In the genomic region with DNA sequence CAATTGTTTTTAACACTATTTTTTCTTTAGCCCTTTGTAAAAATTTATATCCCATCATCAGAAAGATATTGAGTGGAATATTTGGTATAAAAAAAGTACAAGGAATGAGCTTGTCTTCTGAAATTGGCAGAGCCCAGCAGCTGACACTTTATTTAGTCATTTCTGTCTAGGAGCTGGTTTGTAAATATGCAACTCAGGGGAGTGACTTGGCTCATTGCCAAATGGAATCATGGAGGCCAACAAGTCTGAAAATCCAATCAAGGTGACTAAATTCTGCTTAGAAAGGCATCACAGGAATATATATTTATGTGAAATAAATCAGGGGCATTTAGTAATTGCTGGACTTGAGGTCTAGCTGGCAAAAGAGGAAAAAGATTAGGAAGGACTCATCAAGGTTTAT, we compare ENCODE assay signal across 17 cellular contexts.
DNase-seq lines count a peak whose midpoint lies in the region; ATAC-seq and TF ChIP-seq lines count a peak whose summit lies in the region.
"Had no signal": no experiment of that assay in that cellular context is flagged by ENCODE, and none has a peak within 500 bp of the region (broad histone marks: within the 10 kb centered on the region; RNA-seq: fewer than 3 reads in every experiment).

No MANE protein-coding gene starts in this region.

- H3K36me3 Mint-ChIP-seq in stimulated activated effector memory CD8-positive, alpha-beta T cell treated with anti-CD3 and anti-CD28 coated beads, Interleukin-12 subunit alpha, Interleukin-12 subunit beta, amount 100 ng/mL, for 72 hours: no peaks in the 10 kb centered on the region
- H3K36me3 Mint-ChIP-seq: activated CD4-positive, alpha-beta memory T cell treated with anti-CD3 and anti-CD28 coated beads for 36 hours had no signal

- no peak for TF ChIP-seq CTCF in HEK293 (tag by site-specific recombination; IDR thresholded peaks at IDR 0.05)
- no peak for TF ChIP-seq CTCF in epithelial cell of esophagus (IDR thresholded peaks at IDR 0.05; ENCODE audit: insufficient read depth, low read depth, low read length, missing control alignments)

- no peaks in the 10 kb centered on the region for H3K4me1 ChIP-seq in HEK293 (ENCODE audit: control insufficient read depth, insufficient read depth, low read length)

- DNase-seq in CD1c-positive myeloid dendritic cell (ENCODE audit: extremely low spot score) (peak; percentile 1), NCI-H82 (lab: John Stamatoyannopoulos, UW) (peak; percentile 84), epithelial cell of esophagus (ENCODE audit: low read depth) (peak; percentile 74), ureter (ENCODE audit: low spot score) (no peak), GM19240 (ENCODE audit: insufficient read length, low spot score) (no peak)
- DNase-seq in stimulated activated effector memory CD8-positive, alpha-beta T cell treated with anti-CD3 and anti-CD28 coated beads, Interleukin-12 subunit alpha, Interleukin-12 subunit beta, amount 100 ng/mL, for 72 hours (ENCODE audit: low spot score in 2 of 2): no peak
- DNase-seq: activated CD4-positive, alpha-beta memory T cell treated with anti-CD3 and anti-CD28 coated beads for 36 hours; DND-41; hippocampal formation; left colon; NCI-H1092 treated with DMSO at 0.1 percent for 48 hours had no signal

- no peak overlapping the region for H3K4me3 Mint-ChIP-seq in stimulated activated effector memory CD8-positive, alpha-beta T cell treated with anti-CD3 and anti-CD28 coated beads, Interleukin-12 subunit alpha, Interleukin-12 subunit beta, amount 100 ng/mL, for 72 hours
- H3K4me3 Mint-ChIP-seq: activated CD4-positive, alpha-beta memory T cell treated with anti-CD3 and anti-CD28 coated beads for 36 hours; activated T-helper 1 cell treated with anti-CD3 and anti-CD28 coated beads, Interleukin-12 subunit alpha, Interleukin-12 subunit beta, Interleukin-2, Interleukin-4 antibody, amounts not matched to agents 30 ng/mL and 10 ng/mL and 1 ng/mL, durations not matched to agents 14 hours and 24 hours and 36 hours; B cell had no signal

- H3K27ac Mint-ChIP-seq in stimulated activated effector memory CD8-positive, alpha-beta T cell treated with anti-CD3 and anti-CD28 coated beads, Interleukin-12 subunit alpha, Interleukin-12 subunit beta, amount 100 ng/mL, for 72 hours: no peak overlapping the region
- H3K27ac Mint-ChIP-seq: activated CD4-positive, alpha-beta memory T cell treated with anti-CD3 and anti-CD28 coated beads for 36 hours; activated T-helper 1 cell treated with anti-CD3 and anti-CD28 coated beads, Interleukin-12 subunit alpha, Interleukin-12 subunit beta, Interleukin-2, Interleukin-4 antibody, amounts not matched to agents 30 ng/mL and 10 ng/mL and 1 ng/mL, durations not matched to agents 14 hours and 24 hours and 36 hours; B cell had no signal

- H3K9me3 Mint-ChIP-seq in stimulated activated effector memory CD8-positive, alpha-beta T cell treated with anti-CD3 and anti-CD28 coated beads, Interleukin-12 subunit alpha, Interleukin-12 subunit beta, amount 100 ng/mL, for 72 hours: no peaks in the 10 kb centered on the region
- H3K9me3 Mint-ChIP-seq: activated CD4-positive, alpha-beta memory T cell treated with anti-CD3 and anti-CD28 coated beads for 36 hours; activated T-helper 1 cell treated with anti-CD3 and anti-CD28 coated beads, Interleukin-12 subunit alpha, Interleukin-12 subunit beta, Interleukin-2, Interleukin-4 antibody, amounts not matched to agents 30 ng/mL and 10 ng/mL and 1 ng/mL, durations not matched to agents 14 hours and 24 hours and 36 hours had no signal

- H3K4me1 Mint-ChIP-seq in stimulated activated effector memory CD8-positive, alpha-beta T cell treated with anti-CD3 and anti-CD28 coated beads, Interleukin-12 subunit alpha, Interleukin-12 subunit beta, amount 100 ng/mL, for 72 hours: no peaks in the 10 kb centered on the region
- H3K4me1 Mint-ChIP-seq: B cell had no signal

- H3K36me3 ChIP-seq in HEK293 (ENCODE audit: control insufficient read depth in 2 of 2, insufficient read depth in 1 of 2, low read length in 2 of 2): no peaks in the 10 kb centered on the region
- H3K36me3 ChIP-seq: pancreas had no signal

- no peaks in the 10 kb centered on the region for H3K9me3 ChIP-seq in HEK293 (ENCODE audit: control insufficient read depth, insufficient read depth, low read depth, low read length)
- H3K9me3 ChIP-seq: pancreas had no signal

- CTCF ChIA-PET in HEK293 (lab: Yijun Ruan, JAX): no interaction called here

- ATAC-seq in stimulated activated effector memory CD8-positive, alpha-beta T cell treated with anti-CD3 and anti-CD28 coated beads, Interleukin-12 subunit alpha, Interleukin-12 subunit beta, amount 100 ng/mL, for 72 hours: no peak
- no peak for ATAC-seq in GM18870 (IDR thresholded peaks at IDR 0.05; ENCODE audit: unreplicated experiment)
- ATAC-seq: left colon had no signal

- H3K27ac ChIP-seq in HEK293 (ENCODE audit: extremely low read depth, low read depth, low read length): no peak overlapping the region
- H3K27ac ChIP-seq: pancreas, SK-N-MC had no signal

- H3K4me3 ChIP-seq in HEK293 (ENCODE audit: low read depth, low read length): no peak overlapping the region
- no peak overlapping the region for H3K4me3 ChIP-seq in epithelial cell of esophagus (ENCODE audit: low read length)
- H3K4me3 ChIP-seq: pancreas, SK-N-MC had no signal

- POLR2A ChIA-PET in HEK293 (lab: Yijun Ruan, JAX): no interaction called here

TF ChIP-seq in HEK293, 187 proteins besides CTCF, POLR2A, EP300 and RAD21:
- TF ChIP-seq TRIM28 (IDR thresholded peaks at IDR 0.05; ENCODE audit: borderline replicate concordance, low read length) (no peak), ZNF311 (tag by site-specific recombination; IDR thresholded peaks at IDR 0.05; ENCODE audit: borderline replicate concordance) (no peak), ZFP37 (tag by site-specific recombination; IDR thresholded peaks at IDR 0.05) (no peak), ZNF350 (tag by site-specific recombination; IDR thresholded peaks at IDR 0.05) (peak; percentile 39; the same call in 1 of the 2 replicates), ZNF626 (tag by site-specific recombination; IDR thresholded peaks at IDR 0.05) (no peak), ZNF660 (tag by site-specific recombination; IDR thresholded peaks at IDR 0.05) (peak; percentile 65; the same call in 1 of the 2 replicates), ZNF544 (tag by site-specific recombination; IDR thresholded peaks at IDR 0.05) (0 out of 2 replicates have a peak, but pooled peaks have one; percentile 62), ZNF174 (tag by site-specific recombination; IDR thresholded peaks at IDR 0.05) (0 out of 2 replicates have a peak, but pooled peaks have one; percentile 22), ZNF184 (tag by site-specific recombination; IDR thresholded peaks at IDR 0.05) (0 out of 2 replicates have a peak, but pooled peaks have one; percentile 13)
- TF ChIP-seq, protein P1, sequence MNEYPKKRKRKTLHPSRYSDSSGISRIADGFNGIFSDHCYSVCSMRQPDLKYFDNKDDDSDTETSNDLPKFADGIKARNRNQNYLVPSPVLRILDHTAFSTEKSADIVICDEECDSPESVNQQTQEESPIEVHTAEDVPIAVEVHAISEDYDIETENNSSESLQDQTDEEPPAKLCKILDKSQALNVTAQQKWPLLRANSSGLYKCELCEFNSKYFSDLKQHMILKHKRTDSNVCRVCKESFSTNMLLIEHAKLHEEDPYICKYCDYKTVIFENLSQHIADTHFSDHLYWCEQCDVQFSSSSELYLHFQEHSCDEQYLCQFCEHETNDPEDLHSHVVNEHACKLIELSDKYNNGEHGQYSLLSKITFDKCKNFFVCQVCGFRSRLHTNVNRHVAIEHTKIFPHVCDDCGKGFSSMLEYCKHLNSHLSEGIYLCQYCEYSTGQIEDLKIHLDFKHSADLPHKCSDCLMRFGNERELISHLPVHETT (tag by site-specific recombination; IDR thresholded peaks at IDR 0.05): no peak

Comparison
In these comparisons a context has a peak if more than half of its experiments do, and no peak if none do; other contexts are left out.
1. DNase-seq: peak in CD1c-positive myeloid dendritic cell (single experiment), NCI-H82 (single experiment) and epithelial cell of esophagus (single experiment); none in ureter (single experiment), GM19240 (single experiment) and stimulated activated effector memory CD8-positive, alpha-beta T cell treated with anti-CD3 and anti-CD28 coated beads, Interleukin-12 subunit alpha, Interleukin-12 subunit beta, amount 100 ng/mL, for 72 hours (0 of 2).